Comparison of ENCODE assay signal across 8 cellular contexts in the genomic region with DNA sequence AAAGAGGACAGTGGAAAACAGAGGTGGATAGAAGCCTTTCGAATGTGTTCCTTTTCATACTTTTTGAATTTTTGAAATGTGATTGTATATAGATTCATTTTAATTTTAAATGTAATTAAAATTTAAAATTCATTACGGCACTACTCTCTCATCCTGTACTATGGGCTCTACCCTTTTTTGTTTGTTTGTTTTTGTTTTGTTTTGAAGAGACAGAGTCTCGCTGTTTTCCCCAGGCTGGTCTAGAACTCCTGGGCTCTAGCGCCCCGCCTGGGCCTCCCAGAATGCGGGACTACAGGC. TPM values are rescaled to one million over a fixed set of nuclear protein-coding genes. Genes with fewer than 3 reads are reported as not detected.
DNase-seq lines count a peak whose midpoint lies in the region; ATAC-seq and TF ChIP-seq lines count a peak whose summit lies in the region.

No MANE protein-coding gene starts in this region.

- CTCF ChIA-PET in SK-N-SH (lab: Yijun Ruan, JAX), result interaction anchor here (0.6 to 4.5 kb wide), 63 partner anchors 9 to 1735 kb away, joined by 3 to 96 read pairs (median 7); a partner anchor contains a TSS
- CTCF ChIA-PET in activated CD8-positive, alpha-beta T cell treated with anti-CD3 and anti-CD28 coated beads for 36 hours (lab: Charles Lee), result interaction anchor here (0.6 to 6.5 kb wide), 48 partner anchors 10 to 366 kb away, joined by 3 to 114 read pairs (median 6); a partner anchor contains a TSS

- POLR2A ChIA-PET in SK-N-SH (lab: Yijun Ruan, JAX), result interaction anchor here (0.7 to 1.7 kb wide), 8 partner anchors 11 to 468 kb away, joined by 3 to 11 read pairs (median 4); a partner anchor contains a TSS
- POLR2A ChIA-PET in activated CD8-positive, alpha-beta T cell treated with anti-CD3 and anti-CD28 coated beads for 36 hours (lab: Charles Lee), result interaction anchor here (1.2 to 2.1 kb wide), 6 partner anchors 10 to 309 kb away, joined by 3 to 7 read pairs (median 4); a partner anchor contains a TSS

- no peaks in the 10 kb centered on the region for H3K79me2 ChIP-seq in SK-N-SH (ENCODE audit: insufficient read depth)

- H3F3A ChIP-seq in SK-N-SH (replicated peaks; ENCODE audit: insufficient read depth), result peaks cover 3% of the 10 kb centered on the region

- peaks cover 5% of the 10 kb centered on the region for H3K4me1 Mint-ChIP-seq in activated CD8-positive, alpha-beta T cell treated with anti-CD3 and anti-CD28 coated beads for 36 hours (ENCODE audit: low read depth)
- H3K4me1 Mint-ChIP-seq in stimulated activated naive CD8-positive, alpha-beta T cell treated with anti-CD3 and anti-CD28 coated beads, Interleukin-15, amount 100 ng/mL, for 72 hours, result peaks cover 15% of the 10 kb centered on the region

- no peaks in the 10 kb centered on the region for H4K20me1 ChIP-seq in SK-N-SH (ENCODE audit: insufficient read depth)

- TF ChIP-seq EP300 in SK-N-SH (IDR thresholded peaks at IDR 0.05; ENCODE audit: borderline replicate concordance in 1 of 2, low read depth in 1 of 2, low read length in 1 of 2), result no peak

- H3K27ac Mint-ChIP-seq in activated CD8-positive, alpha-beta T cell treated with anti-CD3 and anti-CD28 coated beads for 36 hours, result peak overlapping the region; percentile 53
- H3K27ac Mint-ChIP-seq in stimulated activated naive CD8-positive, alpha-beta T cell treated with anti-CD3 and anti-CD28 coated beads, Interleukin-15, amount 100 ng/mL, for 72 hours, result peak overlapping the region in 1 of 2 donors; percentile 92

- H3K4me2 ChIP-seq in SK-N-SH, result peak overlapping the region; percentile 81

- TF ChIP-seq CTCF in SK-N-SH (IDR thresholded peaks at IDR 0.05), result no peak
- no peak for TF ChIP-seq CTCF in activated CD8-positive, alpha-beta T cell treated with anti-CD3 and anti-CD28 coated beads for 36 hours (IDR thresholded peaks at IDR 0.05)

- peaks cover 0 to 3% of the 10 kb centered on the region in 2 experiments; a peak in 1 of 4 replicates for H3K4me1 ChIP-seq in SK-N-SH (ENCODE audit: control insufficient read depth in 1 of 2, insufficient read depth in 2 of 2, low read depth in 1 of 2, low read length in 1 of 2)

- peak overlapping the region; percentile 76 for H3K9ac ChIP-seq in SK-N-SH

- H3K4me3 Mint-ChIP-seq in activated CD8-positive, alpha-beta T cell treated with anti-CD3 and anti-CD28 coated beads for 36 hours, result peak overlapping the region; percentile 73
- H3K4me3 Mint-ChIP-seq in stimulated activated naive CD8-positive, alpha-beta T cell treated with anti-CD3 and anti-CD28 coated beads, Interleukin-15, amount 100 ng/mL, for 72 hours, result peak overlapping the region; percentile 83 to 89

- H3K36me3 Mint-ChIP-seq in activated CD8-positive, alpha-beta T cell treated with anti-CD3 and anti-CD28 coated beads for 36 hours (ENCODE audit: low read depth), result no peaks in the 10 kb centered on the region

- no peaks in the 10 kb centered on the region for H3K36me3 ChIP-seq in SK-N-SH (replicated peaks in 1 of 2; ENCODE audit: control insufficient read depth in 1 of 2, insufficient read depth in 2 of 2, low read length in 1 of 2)

- WGBS in SK-N-SH (ENCODE audit: low lambda C conversion rate), result 19% methylated on average over 6 of the region's 6 CpGs

- H3K27me3 Mint-ChIP-seq in activated CD8-positive, alpha-beta T cell treated with anti-CD3 and anti-CD28 coated beads for 36 hours, result no peaks in the 10 kb centered on the region
- peaks cover 6% of the 10 kb centered on the region for H3K27me3 Mint-ChIP-seq in stimulated activated naive CD8-positive, alpha-beta T cell treated with anti-CD3 and anti-CD28 coated beads, Interleukin-15, amount 100 ng/mL, for 72 hours

- H3K27ac ChIP-seq in SK-N-SH (ENCODE audit: low read depth in 2 of 2, low read length in 1 of 2), result peak overlapping the region; percentile 72 to 82

- H3K9me3 ChIP-seq in SK-N-SH, result no peaks in the 10 kb centered on the region

- no peak for TF ChIP-seq RAD21 in SK-N-SH (IDR thresholded peaks at IDR 0.05; ENCODE audit: low read length)

- H2AFZ ChIP-seq in SK-N-SH (ENCODE audit: low read depth), result peak overlapping the region; percentile 99

- H3K27me3 ChIP-seq in SK-N-SH (ENCODE audit: insufficient read depth), result no peaks in the 10 kb centered on the region

- H3K4me3 ChIP-seq in SK-N-SH (ENCODE audit: low read depth in 2 of 2, low read length in 1 of 2) (peak overlapping the region; percentile 59 to 99), iPS-11a (ENCODE audit: low read depth, low read length) (peak overlapping the region; percentile 61)

- ATAC-seq in SK-N-SH treated with all-trans-retinoic acid at 6 μM for 48 hours (no peak; the same call in 2 of the 3 replicates), GM18867 (IDR thresholded peaks at IDR 0.05; ENCODE audit: unreplicated experiment) (no peak)
- no peak for ATAC-seq in activated CD8-positive, alpha-beta T cell treated with anti-CD3 and anti-CD28 coated beads for 36 hours
- peak; percentile 68 for ATAC-seq in stimulated activated naive CD8-positive, alpha-beta T cell treated with anti-CD3 and anti-CD28 coated beads, Interleukin-15, amount 100 ng/mL, for 72 hours

- H3K9me3 Mint-ChIP-seq in activated CD8-positive, alpha-beta T cell treated with anti-CD3 and anti-CD28 coated beads for 36 hours, result no peaks in the 10 kb centered on the region
- H3K9me3 Mint-ChIP-seq in stimulated activated naive CD8-positive, alpha-beta T cell treated with anti-CD3 and anti-CD28 coated beads, Interleukin-15, amount 100 ng/mL, for 72 hours, result no peaks in the 10 kb centered on the region

- H3K9me2 ChIP-seq in SK-N-SH, result no peaks in the 10 kb centered on the region

- intact Hi-C loops in activated CD8-positive, alpha-beta T cell treated with anti-CD3 and anti-CD28 coated beads for 36 hours (cut with micrococcal nuclease), result loop anchor here (5.0 kb wide), 2 partner anchors 94 to 331 kb away; no protein-coding TSS in a partner anchor

- DNase-seq in SK-N-SH (no peak), NCI-H1092 (lab: John Stamatoyannopoulos, UW) (no peak), DMS53 (lab: John Stamatoyannopoulos, UW) (no peak)
- no peak for DNase-seq in activated CD8-positive, alpha-beta T cell treated with anti-CD3 and anti-CD28 coated beads for 36 hours
- no peak for DNase-seq in stimulated activated naive CD8-positive, alpha-beta T cell treated with anti-CD3 and anti-CD28 coated beads, Interleukin-15, amount 100 ng/mL, for 72 hours

TF ChIP-seq in SK-N-SH, 30 proteins besides CTCF, POLR2A, EP300 and RAD21 (continues in another document):
- TF ChIP-seq, protein P1, sequence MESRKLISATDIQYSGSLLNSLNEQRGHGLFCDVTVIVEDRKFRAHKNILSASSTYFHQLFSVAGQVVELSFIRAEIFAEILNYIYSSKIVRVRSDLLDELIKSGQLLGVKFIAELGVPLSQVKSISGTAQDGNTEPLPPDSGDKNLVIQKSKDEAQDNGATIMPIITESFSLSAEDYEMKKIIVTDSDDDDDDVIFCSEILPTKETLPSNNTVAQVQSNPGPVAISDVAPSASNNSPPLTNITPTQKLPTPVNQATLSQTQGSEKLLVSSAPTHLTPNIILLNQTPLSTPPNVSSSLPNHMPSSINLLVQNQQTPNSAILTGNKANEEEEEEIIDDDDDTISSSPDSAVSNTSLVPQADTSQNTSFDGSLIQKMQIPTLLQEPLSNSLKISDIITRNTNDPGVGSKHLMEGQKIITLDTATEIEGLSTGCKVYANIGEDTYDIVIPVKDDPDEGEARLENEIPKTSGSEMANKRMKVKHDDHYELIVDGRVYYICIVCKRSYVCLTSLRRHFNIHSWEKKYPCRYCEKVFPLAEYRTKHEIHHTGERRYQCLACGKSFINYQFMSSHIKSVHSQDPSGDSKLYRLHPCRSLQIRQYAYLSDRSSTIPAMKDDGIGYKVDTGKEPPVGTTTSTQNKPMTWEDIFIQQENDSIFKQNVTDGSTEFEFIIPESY (IDR thresholded peaks at IDR 0.05; ENCODE audit: borderline replicate concordance, low read depth), result no peak
- TF ChIP-seq CHD2 (IDR thresholded peaks at IDR 0.05; ENCODE audit: low read length, partially characterized antibody) (no peak), SIN3A (IDR thresholded peaks at IDR 0.05; ENCODE audit: borderline replicate concordance, low read depth, low read length) (no peak)

TF ChIP-seq in SK-N-SH treated with all-trans-retinoic acid at 6 μM for 48 hours, 23 proteins besides CTCF, POLR2A, EP300 and RAD21 (continues in another document):
- TF ChIP-seq ZNF70 (CRISPR knock-in tag; IDR thresholded peaks at IDR 0.05) (no peak), ZFP3 (CRISPR knock-in tag; IDR thresholded peaks at IDR 0.05) (no peak), SNAI2 (CRISPR knock-in tag; IDR thresholded peaks at IDR 0.05) (no peak)
- TF ChIP-seq, protein P2, sequence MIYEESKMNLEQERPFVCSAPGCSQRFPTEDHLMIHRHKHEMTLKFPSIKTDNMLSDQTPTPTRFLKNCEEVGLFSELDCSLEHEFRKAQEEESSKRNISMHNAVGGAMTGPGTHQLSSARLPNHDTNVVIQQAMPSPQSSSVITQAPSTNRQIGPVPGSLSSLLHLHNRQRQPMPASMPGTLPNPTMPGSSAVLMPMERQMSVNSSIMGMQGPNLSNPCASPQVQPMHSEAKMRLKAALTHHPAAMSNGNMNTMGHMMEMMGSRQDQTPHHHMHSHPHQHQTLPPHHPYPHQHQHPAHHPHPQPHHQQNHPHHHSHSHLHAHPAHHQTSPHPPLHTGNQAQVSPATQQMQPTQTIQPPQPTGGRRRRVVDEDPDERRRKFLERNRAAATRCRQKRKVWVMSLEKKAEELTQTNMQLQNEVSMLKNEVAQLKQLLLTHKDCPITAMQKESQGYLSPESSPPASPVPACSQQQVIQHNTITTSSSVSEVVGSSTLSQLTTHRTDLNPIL (CRISPR knock-in tag; IDR thresholded peaks at IDR 0.05; ENCODE audit: low read depth), result no peak

RNA-seq across cellular contexts. Expression of a gene that starts 11.9 kb away (rescaled TPM):
- 43.3 and 45.4 TPM in 2 replicates for polyA plus RNA-seq in SK-N-SH (2012; rRNA removed)
- polyA plus RNA-seq in SK-N-SH (2012; cell fraction: cytosol; rRNA removed), result 25.1 and 35.6 TPM in 2 replicates
- polyA plus RNA-seq in SK-N-SH (2012; cell fraction: nucleus; rRNA removed), result 55.7 and 61.2 TPM in 2 replicates
- 10 to 100 TPM; 68.1 to 71.4 TPM for total RNA-seq in activated CD8-positive, alpha-beta T cell treated with anti-CD3 and anti-CD28 coated beads for 36 hours

RNA-seq across cellular contexts. Expression of a gene that starts 48.3 kb away (rescaled TPM):
- 0.86 and 1.3 TPM in 2 replicates for polyA plus RNA-seq in SK-N-SH (2012; rRNA removed)
- polyA plus RNA-seq in SK-N-SH (2012; cell fraction: cytosol; rRNA removed), result 0.79 and 1.1 TPM in 2 replicates
- polyA plus RNA-seq in SK-N-SH (2012; cell fraction: nucleus; rRNA removed), result 0.48 and 0.55 TPM in 2 replicates
- total RNA-seq in activated CD8-positive, alpha-beta T cell treated with anti-CD3 and anti-CD28 coated beads for 36 hours, result 10 to 100 TPM; 11.3 to 13.8 TPM

RNA-seq across cellular contexts. Expression of a gene that starts 49.8 kb away (rescaled TPM):
- 0.08 and 0.13 TPM in 2 replicates for polyA plus RNA-seq in SK-N-SH (2012; rRNA removed)
- polyA plus RNA-seq in SK-N-SH (2012; cell fraction: cytosol; rRNA removed), result 0.12 and 0.21 TPM in 2 replicates
- 0.36 and 0.63 TPM in 2 replicates for polyA plus RNA-seq in SK-N-SH (2012; cell fraction: nucleus; rRNA removed)
- under 1 TPM; 0.13 to 0.14 TPM for total RNA-seq in activated CD8-positive, alpha-beta T cell treated with anti-CD3 and anti-CD28 coated beads for 36 hours
